9 cellular contexts compared by ENCODE assay signal in the genomic region with DNA sequence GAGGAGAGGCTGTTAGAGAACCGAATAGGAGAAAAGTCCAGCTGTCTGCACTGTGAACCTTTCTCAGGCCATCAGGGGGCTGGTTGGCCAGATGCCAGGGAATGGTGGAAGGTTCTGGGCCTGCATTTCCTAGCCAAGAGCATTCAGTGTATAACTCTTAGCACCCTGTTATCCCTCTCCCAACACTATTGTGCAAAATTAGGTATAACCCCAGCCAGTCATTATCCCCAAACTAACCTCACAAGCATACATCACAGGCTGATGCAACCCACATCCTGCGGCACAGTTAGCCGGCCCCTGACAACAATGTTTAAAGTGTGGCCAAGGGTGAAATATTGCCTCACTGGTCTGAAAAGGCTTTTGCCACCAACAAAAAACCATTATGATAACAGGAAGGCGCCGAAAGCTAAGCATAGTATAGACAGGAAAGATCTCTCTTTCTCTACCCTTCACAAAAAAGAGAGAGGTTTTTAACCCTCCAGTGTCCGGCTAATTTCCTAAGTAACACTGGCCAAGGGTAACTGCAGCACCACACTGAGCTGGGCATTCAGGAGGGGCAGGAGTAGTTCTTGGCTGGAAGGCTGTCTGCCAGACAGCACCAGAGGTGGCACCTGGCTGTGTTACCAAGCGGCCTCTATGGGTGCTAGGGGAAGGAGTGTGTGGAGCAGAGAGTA.
DNase-seq lines count a peak whose midpoint lies in the region; ATAC-seq and TF ChIP-seq lines count a peak whose summit lies in the region.
"Had no signal": no experiment of that assay in that cellular context is flagged by ENCODE, and none has a peak within 500 bp of the region (broad histone marks: within the 10 kb centered on the region; RNA-seq: fewer than 3 reads in every experiment).

No MANE protein-coding gene starts in this region.

- intact Hi-C loops in OCI-LY7 (cut with micrococcal nuclease; ENCODE audit: unreplicated experiment) = no loop called here

- TF ChIP-seq CTCF in AG04450 (IDR thresholded peaks at IDR 0.05; ENCODE audit: low read depth, low read length) (peak; percentile 35), hepatocyte (IDR thresholded peaks at IDR 0.05; ENCODE audit: poor library complexity) (no peak), OCI-LY7 (conservative IDR thresholded peaks at IDR 0.05; ENCODE audit: low read length) (no peak)

- POLR2A ChIA-PET in AG04450 (lab: Yijun Ruan, JAX) (no interaction called here), OCI-LY7 (lab: Charles Lee) (interaction anchor here (1.1 kb wide), 1 partner anchor 9 kb away, joined by 7 read pairs; no protein-coding TSS in a partner anchor)

- H3K4me2 ChIP-seq in hepatocyte = no peak overlapping the region
- no peak overlapping the region for H3K4me2 ChIP-seq in OCI-LY7 (ENCODE audit: low read length)

- no peak overlapping the region for H2AFZ ChIP-seq in hepatocyte
- H2AFZ ChIP-seq in OCI-LY7 (ENCODE audit: low read length) = no peak overlapping the region

- in situ Hi-C loops in KBM-7 (cut with MboI; ENCODE audit: low pct_unique_long_range_greater_than_20kb, low sequenced_read_pairs) = no loop called here

- DNase-seq in AG04450 (ENCODE audit: low read depth, low spot score) (no peak), KBM-7 (peak; percentile 21), hepatocyte (ENCODE audit: low spot score) (peak; percentile 52), OCI-LY7 (ENCODE audit: low spot score) (no peak)
- peak; percentile 30 to 41 for DNase-seq in activated T-cell treated with anti-CD3 and anti-CD28 coated beads, Interleukin-2, amount 50 U/mL, for 48 hours
- DNase-seq in stimulated activated naive CD4-positive, alpha-beta T cell treated with Interleukin-2 at 50 U/mL for 16 hours (lab: John Stamatoyannopoulos, UW) = no peak
- DNase-seq in stimulated activated CD4-positive, alpha-beta T cell treated with anti-CD3 and anti-CD28 coated beads, Interleukin-12 subunit alpha, Interleukin-12 subunit beta, amount 100 ng/mL, for 4 hours = no peak
- DNase-seq: colonic mucosa had no signal

- BruUV-seq in OCI-LY7 (replicated peaks; lab: Mats Ljungman, UMichigan) = no TSS peak

- CTCF ChIA-PET in AG04450 (lab: Charles Lee) (interaction anchor here (1.4 kb wide), 1 partner anchor 23 kb away, joined by 5 read pairs; no protein-coding TSS in a partner anchor), OCI-LY7 (lab: Charles Lee; ENCODE audit: unreplicated experiment) (no interaction called here)

- H3K36me3 ChIP-seq in hepatocyte (replicated peaks; ENCODE audit: insufficient read depth, low read depth) (no peaks in the 10 kb centered on the region), OCI-LY7 (ENCODE audit: insufficient read depth, low read length) (no peaks in the 10 kb centered on the region)
- H3K36me3 ChIP-seq: colonic mucosa had no signal

- no peaks in the 10 kb centered on the region for H3K9me3 ChIP-seq in AG04450 (ENCODE audit: control insufficient read depth, insufficient read depth, low read length)
- H3K9me3 ChIP-seq in hepatocyte (ENCODE audit: low read depth) = no peaks in the 10 kb centered on the region
- no peaks in the 10 kb centered on the region for H3K9me3 ChIP-seq in OCI-LY7 (ENCODE audit: low read length)
- H3K9me3 ChIP-seq: colonic mucosa had no signal

- H3K4me3 ChIP-seq in AG04450 (ENCODE audit: low read depth, low read length) (no peak overlapping the region), hepatocyte (no peak overlapping the region), OCI-LY7 (ENCODE audit: low read depth, low read length, poor library complexity, severe bottlenecking) (no peak overlapping the region)
- H3K4me3 ChIP-seq: colonic mucosa had no signal

- no peaks in the 10 kb centered on the region for H3K79me2 ChIP-seq in hepatocyte
- no peaks in the 10 kb centered on the region for H3K79me2 ChIP-seq in OCI-LY7 (ENCODE audit: insufficient read depth, low read depth, low read length)

- no peaks in the 10 kb centered on the region for H3K9me2 ChIP-seq in hepatocyte (replicated peaks; ENCODE audit: insufficient read depth)
- no peaks in the 10 kb centered on the region for H3K9me2 ChIP-seq in OCI-LY7 (ENCODE audit: insufficient read depth, low read length)

- no peak for ATAC-seq in GM21737 (IDR thresholded peaks at IDR 0.05; ENCODE audit: unreplicated experiment)

- H4K20me1 ChIP-seq in hepatocyte (ENCODE audit: insufficient read depth, poor library complexity, severe bottlenecking) (no peaks in the 10 kb centered on the region), OCI-LY7 (ENCODE audit: insufficient read depth, low read length) (no peaks in the 10 kb centered on the region)

- peak overlapping the region; percentile 57 for H3K27ac ChIP-seq in AG04450 (ENCODE audit: low read depth, low read length)
- peak overlapping the region; percentile 51 for H3K27ac ChIP-seq in hepatocyte
- no peak overlapping the region for H3K27ac ChIP-seq in OCI-LY7 (ENCODE audit: low read depth, low read length, poor library complexity, severe bottlenecking)
- H3K27ac ChIP-seq: colonic mucosa had no signal

- 60% methylated on average over 7 of the region's 7 CpGs for WGBS in hepatocyte (ENCODE audit: low lambda C conversion rate, missing lambda C conversion rate)

- H3K27me3 ChIP-seq in AG04450 (ENCODE audit: control insufficient read depth, insufficient read depth, low read length) (no peaks in the 10 kb centered on the region), hepatocyte (no peaks in the 10 kb centered on the region)
- H3K27me3 ChIP-seq: colonic mucosa had no signal

- peaks cover 3% of the 10 kb centered on the region for H3K4me1 ChIP-seq in hepatocyte (ENCODE audit: insufficient read depth)
- no peaks in the 10 kb centered on the region for H3K4me1 ChIP-seq in OCI-LY7 (ENCODE audit: insufficient read depth, low read length, poor library complexity, severe bottlenecking)
- H3K4me1 ChIP-seq: colonic mucosa had no signal

Comparison
In these comparisons a context has a peak if more than half of its experiments do, and no peak if none do; other contexts are left out.
1. DNase-seq: peak in KBM-7 (single experiment), activated T-cell treated with anti-CD3 and anti-CD28 coated beads, Interleukin-2, amount 50 U/mL, for 48 hours (2 of 2) and hepatocyte (single experiment); none in AG04450 (single experiment), stimulated activated naive CD4-positive, alpha-beta T cell treated with Interleukin-2 at 50 U/mL for 16 hours (single experiment), OCI-LY7 (single experiment) and stimulated activated CD4-positive, alpha-beta T cell treated with anti-CD3 and anti-CD28 coated beads, Interleukin-12 subunit alpha, Interleukin-12 subunit beta, amount 100 ng/mL, for 4 hours (single experiment).